29 cellular contexts compared by ENCODE assay signal in genomic region chr5:83507431-83507830, GRCh38. TPM values are rescaled to one million over a fixed set of nuclear protein-coding genes. Genes with fewer than 3 reads are reported as not detected.
DNase-seq lines count a peak whose midpoint lies in the region; ATAC-seq and TF ChIP-seq lines count a peak whose summit lies in the region.
"Had no signal": no experiment of that assay in that cellular context is flagged by ENCODE, and none has a peak within 500 bp of the region (broad histone marks: within the 10 kb centered on the region; RNA-seq: fewer than 3 reads in every experiment).

No MANE protein-coding gene starts in this region.

- ATAC-seq in SK-N-SH treated with all-trans-retinoic acid at 6 μM for 48 hours = no peak
- ATAC-seq in gastroesophageal sphincter = no peak
- no peak for ATAC-seq in stimulated activated naive CD8-positive, alpha-beta T cell treated with anti-CD3 and anti-CD28 coated beads, Interleukin-15, Interleukin-2, amounts not matched to agents 100 U/mL and 50 U/mL, for 24 hours
- ATAC-seq: HepG2 had no signal

- H3K4me1 ChIP-seq in SK-N-SH (ENCODE audit: control insufficient read depth in 1 of 2, insufficient read depth in 2 of 2, low read depth in 1 of 2, low read length in 1 of 2) = peaks cover 12 to 14% of the 10 kb centered on the region in 2 experiments
- no peaks in the 10 kb centered on the region for H3K4me1 ChIP-seq in gastroesophageal sphincter

- POLR2A ChIA-PET in SK-N-SH (lab: Yijun Ruan, JAX) = no interaction called here

- H3K27me3 ChIP-seq in SK-N-SH (ENCODE audit: insufficient read depth) (no peaks in the 10 kb centered on the region), gastroesophageal sphincter (no peaks in the 10 kb centered on the region)
- H3K27me3 ChIP-seq: BE2C, SJSA1 had no signal

- no peak overlapping the region for H2AFZ ChIP-seq in SK-N-SH (ENCODE audit: low read depth)
- H2AFZ ChIP-seq: PC-9 had no signal

- H3K9me3 ChIP-seq in SK-N-SH (no peaks in the 10 kb centered on the region), gastroesophageal sphincter (peaks cover 0 to 5% (median 0%) of the 10 kb centered on the region in 3 donors)
- H3K9me3 ChIP-seq: BE2C, SJSA1 had no signal

- H3K36me3 ChIP-seq in SK-N-SH (replicated peaks in 1 of 2; ENCODE audit: control insufficient read depth in 1 of 2, insufficient read depth in 2 of 2, low read length in 1 of 2) (peaks cover 17 to 81% of the 10 kb centered on the region in 2 experiments), gastroesophageal sphincter (no peaks in the 10 kb centered on the region)
- H3K36me3 ChIP-seq: BE2C had no signal

- TF ChIP-seq RAD21 in SK-N-SH (IDR thresholded peaks at IDR 0.05; ENCODE audit: low read length) = no peak

- H3K4me1 Mint-ChIP-seq in nephron progenitor cell (peaks cover 7% of the 10 kb centered on the region), immature natural killer cell (peaks cover 0 to 6% of the 10 kb centered on the region in 2 donors)
- H3K4me1 Mint-ChIP-seq: CD8-positive, alpha-beta memory T cell had no signal

- no peak overlapping the region for H3K9ac ChIP-seq in SK-N-SH

- TF ChIP-seq POLR2A in gastroesophageal sphincter (IDR thresholded peaks at IDR 0.05) = no peak

- peaks cover 73% of the 10 kb centered on the region for H3K79me2 ChIP-seq in SK-N-SH (ENCODE audit: insufficient read depth)

- CTCF ChIA-PET in SK-N-SH (lab: Yijun Ruan, JAX) = interaction anchor here (1.4 to 1.9 kb wide), 2 partner anchors 13 to 34 kb away, joined by 4 read pairs; no protein-coding TSS in a partner anchor

- DNase-seq in SK-N-SH = no peak
- DNase-seq in dedifferentiated amniotic fluid mesenchymal stem cell (ENCODE audit: extremely low spot score) = peak; percentile 42
- no peak for DNase-seq in nephron progenitor cell
- no peak for DNase-seq in immature natural killer cell
- no peak for DNase-seq in stimulated activated naive CD8-positive, alpha-beta T cell treated with anti-CD3 and anti-CD28 coated beads, Interleukin-15, Interleukin-2, amounts not matched to agents 100 U/mL and 50 U/mL, for 24 hours
- DNase-seq: 8988T; ACHN; BE2C; CD8-positive, alpha-beta memory T cell; DMS 273 treated with DMSO at 0.1 percent for 48 hours; DMS79; GF-D8; Karpas-422; MV-4-11; NCI-H1105 treated with DMSO at 0.1 percent for 48 hours; NCI-H146; NCI-H1930; NCI-H2107; NCI-H446; NCI-H524 treated with DMSO at 0.1 percent for 48 hours; NCI-H82; PC-9; Right ventricle myocardium superior; RPMI8226 had no signal

- H3K4me3 Mint-ChIP-seq in nephron progenitor cell (no peak overlapping the region), immature natural killer cell (no peak overlapping the region)
- H3K4me3 Mint-ChIP-seq: CD14-positive monocyte; CD8-positive, alpha-beta memory T cell had no signal

- TF ChIP-seq CTCF in SK-N-SH (IDR thresholded peaks at IDR 0.05) (no peak), nephron progenitor cell (IDR thresholded peaks at IDR 0.05) (no peak), gastroesophageal sphincter (IDR thresholded peaks at IDR 0.05) (no peak)

- no peak overlapping the region for H3K4me3 ChIP-seq in SK-N-SH (ENCODE audit: low read depth in 2 of 2, low read length in 1 of 2)
- no peak overlapping the region for H3K4me3 ChIP-seq in gastroesophageal sphincter
- H3K4me3 ChIP-seq: PC-9, SJSA1 had no signal

- no peaks in the 10 kb centered on the region; the same call in 1 of the 2 replicates for H4K20me1 ChIP-seq in SK-N-SH (ENCODE audit: insufficient read depth)

- peak overlapping the region; percentile 13; the same call in 1 of the 2 replicates for H3K4me2 ChIP-seq in SK-N-SH
- H3K4me2 ChIP-seq: PC-9 had no signal

- H3K27ac Mint-ChIP-seq in nephron progenitor cell = peak overlapping the region; percentile 55
- no peak overlapping the region for H3K27ac Mint-ChIP-seq in immature natural killer cell
- H3K27ac Mint-ChIP-seq: CD8-positive, alpha-beta memory T cell had no signal

- peaks cover 38% of the 10 kb centered on the region for H3K9me3 Mint-ChIP-seq in nephron progenitor cell
- H3K9me3 Mint-ChIP-seq in immature natural killer cell = peaks cover 0 to 6% (median 1%) of the 10 kb centered on the region in 6 donors

- WGBS in SK-N-SH (ENCODE audit: low lambda C conversion rate) = 41% methylated on average over 1 of the region's 1 CpG
- WGBS in gastroesophageal sphincter (ENCODE audit: low coverage in 1 of 2), 2 donors = 43% methylated on average over 1 of the region's 1 CpG; no CpG with 5 or more reads in 1 of the 2 donors

- H3K27me3 Mint-ChIP-seq in nephron progenitor cell (ENCODE audit: low read depth, poor library complexity) (peaks cover 6% of the 10 kb centered on the region), immature natural killer cell (ENCODE audit: low read depth in 3 of 3) (peaks cover 0 to 3% (median 2%) of the 10 kb centered on the region in 3 donors)

- peaks cover 45% of the 10 kb centered on the region for H3F3A ChIP-seq in SK-N-SH (replicated peaks; ENCODE audit: insufficient read depth)

- H3K36me3 Mint-ChIP-seq in nephron progenitor cell (ENCODE audit: low read depth) = peaks cover 92% of the 10 kb centered on the region
- no peaks in the 10 kb centered on the region for H3K36me3 Mint-ChIP-seq in immature natural killer cell
- H3K36me3 Mint-ChIP-seq: CD8-positive, alpha-beta memory T cell had no signal

- peak overlapping the region; percentile 16 to 18; a peak in 3 of 4 replicates for H3K27ac ChIP-seq in SK-N-SH (ENCODE audit: low read depth in 2 of 2, low read length in 1 of 2)
- H3K27ac ChIP-seq in gastroesophageal sphincter = no peak overlapping the region
- H3K27ac ChIP-seq: PC-9, SJSA1 had no signal

- TF ChIP-seq EP300 in SK-N-SH (IDR thresholded peaks at IDR 0.05; ENCODE audit: borderline replicate concordance in 1 of 2, low read depth in 1 of 2, low read length in 1 of 2) (no peak), gastroesophageal sphincter (IDR thresholded peaks at IDR 0.05) (no peak)

- no peaks in the 10 kb centered on the region for H3K9me2 ChIP-seq in SK-N-SH

TF ChIP-seq in SK-N-SH, 30 proteins besides CTCF, POLR2A, EP300 and RAD21:
- no peak for TF ChIP-seq MXI1 (IDR thresholded peaks at IDR 0.05; ENCODE audit: low read depth, low read length)
- no peak for TF ChIP-seq TCF12 (IDR thresholded peaks at IDR 0.05)
- TF ChIP-seq, protein P1, sequence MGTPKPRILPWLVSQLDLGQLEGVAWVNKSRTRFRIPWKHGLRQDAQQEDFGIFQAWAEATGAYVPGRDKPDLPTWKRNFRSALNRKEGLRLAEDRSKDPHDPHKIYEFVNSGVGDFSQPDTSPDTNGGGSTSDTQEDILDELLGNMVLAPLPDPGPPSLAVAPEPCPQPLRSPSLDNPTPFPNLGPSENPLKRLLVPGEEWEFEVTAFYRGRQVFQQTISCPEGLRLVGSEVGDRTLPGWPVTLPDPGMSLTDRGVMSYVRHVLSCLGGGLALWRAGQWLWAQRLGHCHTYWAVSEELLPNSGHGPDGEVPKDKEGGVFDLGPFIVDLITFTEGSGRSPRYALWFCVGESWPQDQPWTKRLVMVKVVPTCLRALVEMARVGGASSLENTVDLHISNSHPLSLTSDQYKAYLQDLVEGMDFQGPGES (IDR thresholded peaks at IDR 0.05; ENCODE audit: low read depth, low read length) = no peak
- TF ChIP-seq GATA2 (CRISPR knock-in tag; IDR thresholded peaks at IDR 0.05) = no peak
- no peak for TF ChIP-seq EZH2phosphoT487 (IDR thresholded peaks at IDR 0.05; ENCODE audit: borderline replicate concordance, low read depth)
- TF ChIP-seq ELF1 (IDR thresholded peaks at IDR 0.05) = no peak
- TF ChIP-seq GABPA (IDR thresholded peaks at IDR 0.05; ENCODE audit: low read depth) = no peak
- TF ChIP-seq RXRA (IDR thresholded peaks at IDR 0.05; ENCODE audit: borderline replicate concordance, low read depth) = no peak

TF ChIP-seq in SK-N-SH treated with all-trans-retinoic acid at 6 μM for 48 hours, 23 proteins besides CTCF, POLR2A, EP300 and RAD21 (continues in another document):
- TF ChIP-seq TCF4 (CRISPR knock-in tag; IDR thresholded peaks at IDR 0.05; ENCODE audit: borderline replicate concordance) (no peak), GLIS3 (CRISPR knock-in tag; IDR thresholded peaks at IDR 0.05) (no peak), OSR1 (CRISPR knock-in tag; IDR thresholded peaks at IDR 0.05) (no peak), ISL1 (CRISPR knock-in tag; IDR thresholded peaks at IDR 0.05) (no peak), BACH2 (CRISPR knock-in tag; IDR thresholded peaks at IDR 0.05; ENCODE audit: borderline replicate concordance) (no peak), CSDC2 (CRISPR knock-in tag; IDR thresholded peaks at IDR 0.05) (no peak), ESRRG (CRISPR knock-in tag; IDR thresholded peaks at IDR 0.05) (no peak), CREB5 (CRISPR knock-in tag; IDR thresholded peaks at IDR 0.05; ENCODE audit: low read depth) (no peak), TOX (CRISPR knock-in tag; IDR thresholded peaks at IDR 0.05; ENCODE audit: borderline replicate concordance) (no peak), ZC3H10 (CRISPR knock-in tag; IDR thresholded peaks at IDR 0.05) (no peak), ZNF70 (CRISPR knock-in tag; IDR thresholded peaks at IDR 0.05) (no peak), ZFP30 (CRISPR knock-in tag; IDR thresholded peaks at IDR 0.05) (no peak), ARNTL (CRISPR knock-in tag; IDR thresholded peaks at IDR 0.05; ENCODE audit: borderline replicate concordance, low read depth) (no peak), ZNF565 (CRISPR knock-in tag; conservative IDR thresholded peaks at IDR 0.05; ENCODE audit: low read depth) (no peak)

RNA-seq across cellular contexts. Expression of gene VCAN, which starts 35.9 kb away (rescaled TPM):
- polyA plus RNA-seq in SK-N-SH (2012; rRNA removed) (142 and 147 TPM in 2 replicates), immature natural killer cell (1 to 10 TPM in 2 of 3 donors, under 1 TPM in 1; 0.86 to 5.4 (median 1.6) TPM)
- 128 and 146 TPM in 2 replicates for polyA plus RNA-seq in SK-N-SH (2012; cell fraction: cytosol; rRNA removed)
- 105 and 212 TPM in 2 replicates for polyA plus RNA-seq in SK-N-SH (2012; cell fraction: nucleus; rRNA removed)
- 100 to 1,000 TPM in 1 of 4 donors, 10 to 100 TPM in 3; 26.8 to 148 (median 65.8) TPM for total RNA-seq in gastroesophageal sphincter
- polyA plus RNA-seq: CD8-positive, alpha-beta memory T cell had no signal

Comparison
In these comparisons a context has a peak if more than half of its experiments do, and no peak if none do; other contexts are left out.
1. H3K27ac ChIP-seq: peak in SK-N-SH (2 of 2); none in gastroesophageal sphincter (0 of 4).
2. RNA of gene VCAN, which starts 35.9 kb away (polyA plus RNA-seq): 105 to 212 TPM in SK-N-SH; 0.86 to 5.4 TPM in immature natural killer cell; every median in the first group is over 10 times any median in the second.